3 cellular contexts compared by ENCODE assay signal in genomic region chr3:36077320-36077719, GRCh38.
TF ChIP-seq lines count a peak whose summit lies in the region.

No MANE protein-coding gene starts in this region.

TF ChIP-seq in IMR-90, 13 proteins besides CTCF, POLR2A, EP300 and RAD21:
- peak; percentile 62 for TF ChIP-seq CEBPB (IDR thresholded peaks at IDR 0.05; ENCODE audit: low read depth, low read length)
- no peak for TF ChIP-seq BHLHE40 (IDR thresholded peaks at IDR 0.05; ENCODE audit: low read depth, low read length)

TF ChIP-seq in Ishikawa, 13 proteins besides CTCF, POLR2A, EP300 and RAD21:
- 0 out of 2 replicates have a peak, but pooled peaks have one; percentile 9 for TF ChIP-seq CEBPB (IDR thresholded peaks at IDR 0.05)
- TF ChIP-seq, protein P1, sequence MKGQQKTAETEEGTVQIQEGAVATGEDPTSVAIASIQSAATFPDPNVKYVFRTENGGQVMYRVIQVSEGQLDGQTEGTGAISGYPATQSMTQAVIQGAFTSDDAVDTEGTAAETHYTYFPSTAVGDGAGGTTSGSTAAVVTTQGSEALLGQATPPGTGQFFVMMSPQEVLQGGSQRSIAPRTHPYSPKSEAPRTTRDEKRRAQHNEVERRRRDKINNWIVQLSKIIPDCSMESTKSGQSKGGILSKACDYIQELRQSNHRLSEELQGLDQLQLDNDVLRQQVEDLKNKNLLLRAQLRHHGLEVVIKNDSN (IDR thresholded peaks at IDR 0.05) = no peak
TF ChIP-seq in Ishikawa: peak in this region for 1.

TF ChIP-seq in H1, 55 proteins besides CTCF, POLR2A, EP300 and RAD21:
- no peak for TF ChIP-seq PHF8 (conservative IDR thresholded peaks at IDR 0.05; ENCODE audit: low read depth, low read length)
- peak; percentile 51; the same call in 1 of the 2 replicates for TF ChIP-seq CEBPB (IDR thresholded peaks at IDR 0.05; ENCODE audit: low read depth, low read length)
- TF ChIP-seq TCF12 (IDR thresholded peaks at IDR 0.05; ENCODE audit: low read depth, low read length) = no peak
